In genomic region chr11:12174145-12175143, GRCh38 we compare ENCODE assay signal across 8 cellular contexts.
DNase-seq lines count a peak whose midpoint lies in the region; ATAC-seq, FAIRE-seq and TF ChIP-seq lines count a peak whose summit lies in the region.

No MANE protein-coding gene starts in this region.

- no peaks in the 10 kb centered on the region for H3K9me3 ChIP-seq in K562 (replicated peaks; ENCODE audit: control insufficient read depth, insufficient read depth, low read depth, low read length)
- H3K9me3 ChIP-seq in lower lobe of right lung = no peaks in the 10 kb centered on the region

- peak overlapping the region in 1 of 2 experiments; percentile 37; a peak in 2 of 4 replicates for H3K9ac ChIP-seq in K562 (ENCODE audit: insufficient read depth in 1 of 2, low read depth in 2 of 2, low read length in 2 of 2)

- POLR2A ChIA-PET in K562 (lab: Yijun Ruan, JAX) = interaction anchor here (2.4 kb wide), 1 partner anchor 8 kb away, joined by 8 read pairs; no protein-coding TSS in a partner anchor

- H3K4me1 ChIP-seq in K562 (replicated peaks in 1 of 2; ENCODE audit: control insufficient read depth in 2 of 2, insufficient read depth in 2 of 2, low read length in 2 of 2) = peaks cover 17 to 61% of the 10 kb centered on the region in 2 experiments
- peaks cover 43% of the 10 kb centered on the region for H3K4me1 ChIP-seq in lower lobe of right lung

- peak; percentile 48 for FAIRE-seq in GM12891 (lab: Jason Lieb, UNC)
- FAIRE-seq in K562 (lab: Jason Lieb, UNC) = no peak

- TF ChIP-seq CTCF in K562 (IDR thresholded peaks at IDR 0.05 in 2 of 3, conservative IDR thresholded peaks at IDR 0.05 in 1 of 3; ENCODE audit: insufficient read depth in 2 of 3, low read depth in 1 of 3, low read length in 3 of 3) (no peak), lower lobe of right lung (IDR thresholded peaks at IDR 0.05) (no peak)

- H3K79me2 ChIP-seq in K562 (ENCODE audit: control insufficient read depth, insufficient read depth, low read length) = peaks cover 24% of the 10 kb centered on the region; the same call in 2 of the 3 replicates

- intact Hi-C loops in K562 (cut with micrococcal nuclease) (no loop called here), lower lobe of right lung (cut with DNase I) (no loop called here)

- DNase-seq in GM12891 (ENCODE audit: insufficient read length, low spot score) (no peak), Kasumi-1 (lab: John Stamatoyannopoulos, UW) (peak; percentile 40 to 51), K562 (ENCODE audit: extremely low read depth in 1 of 4, low spot score in 3 of 4) (no peak), lower lobe of right lung (no peak), NCI-H82 (lab: John Stamatoyannopoulos, UW) (no peak), AG20443 (ENCODE audit: low spot score) (no peak)

- no TSS peak for BruUV-seq in K562 (replicated peaks; lab: Mats Ljungman, UMichigan)

- TF ChIP-seq POLR2A in GM12891 (IDR thresholded peaks at IDR 0.05; ENCODE audit: low read depth, low read length) (no peak), K562 (conservative IDR thresholded peaks at IDR 0.05) (no peak)

- H2AFZ ChIP-seq in K562 (ENCODE audit: low read depth, low read length) = peak overlapping the region; percentile 74

- H3K9me1 ChIP-seq in K562 (ENCODE audit: control insufficient read depth, insufficient read depth, low read length) = no peaks in the 10 kb centered on the region

- in situ Hi-C loops in K562 (cut with MboI) = no loop called here

- H4K20me1 ChIP-seq in K562 (replicated peaks; ENCODE audit: control insufficient read depth, insufficient read depth, low read length) = no peaks in the 10 kb centered on the region

- H3K27ac ChIP-seq in K562 (ENCODE audit: extremely low read depth, low read depth, low read length) = peak overlapping the region; percentile 71
- H3K27ac ChIP-seq in lower lobe of right lung = no peak overlapping the region

- H3K4me2 ChIP-seq in K562 (ENCODE audit: insufficient read depth, low read length) = peak overlapping the region; percentile 44

- H3K27me3 ChIP-seq in K562 (ENCODE audit: control insufficient read depth in 2 of 2, insufficient read depth in 2 of 2, low read length in 2 of 2) (no peaks in the 10 kb centered on the region), lower lobe of right lung (ENCODE audit: low read depth) (no peaks in the 10 kb centered on the region)

- CTCF ChIA-PET in K562 (lab: Yijun Ruan, JAX; ENCODE audit: low intra/inter-chr PET ratio) = interaction anchor here (0.6 kb wide), 1 partner anchor 140 kb away, joined by 3 read pairs; no protein-coding TSS in a partner anchor

- peak; percentile 38 for TF ChIP-seq EP300 in K562 (IDR thresholded peaks at IDR 0.05; ENCODE audit: low read length)

- H3K36me3 ChIP-seq in K562 (ENCODE audit: control insufficient read depth, insufficient read depth, low read length) = peaks cover 2% of the 10 kb centered on the region; the same call in 2 of the 3 replicates
- no peaks in the 10 kb centered on the region for H3K36me3 ChIP-seq in lower lobe of right lung

- 30% methylated on average over 4 of the region's 4 CpGs for WGBS in K562 (ENCODE audit: insufficient coverage, low coverage, missing lambda C conversion rate)

- H3K4me3 ChIP-seq in K562 (no peak overlapping the region), lower lobe of right lung (no peak overlapping the region)

- ATAC-seq in GM21717 (IDR thresholded peaks at IDR 0.05; ENCODE audit: unreplicated experiment) = peak; percentile 63
- no peak for ATAC-seq in K562
- no peak for ATAC-seq in HG03045 (IDR thresholded peaks at IDR 0.05; ENCODE audit: unreplicated experiment)
- no peak for ATAC-seq in lower lobe of right lung

- TF ChIP-seq RAD21 in K562 (CRISPR knock-in tag; conservative IDR thresholded peaks at IDR 0.05 in 1 of 2, IDR thresholded peaks at IDR 0.05 in 1 of 2) = no peak

TF ChIP-seq in GM12891, 5 proteins besides CTCF, POLR2A, EP300 and RAD21:
- TF ChIP-seq PAX5 (IDR thresholded peaks at IDR 0.05; ENCODE audit: insufficient read depth, low read length, severe bottlenecking) (no peak), POLR2AphosphoS5 (IDR thresholded peaks at IDR 0.05; ENCODE audit: low read depth, low read length) (no peak), TAF1 (IDR thresholded peaks at IDR 0.05; ENCODE audit: low read depth, low read length) (no peak), POU2F2 (IDR thresholded peaks at IDR 0.05; ENCODE audit: low read depth, low read length) (peak; percentile 62), SPI1 (IDR thresholded peaks at IDR 0.05; ENCODE audit: low read depth, low read length) (peak; percentile 55)

TF ChIP-seq in K562, 482 proteins besides CTCF, POLR2A, EP300 and RAD21 (continues in another document):
- TF ChIP-seq ATF3 (IDR thresholded peaks at IDR 0.05) = peak; percentile 49; the same call in 1 of the 2 replicates
- TF ChIP-seq ATF3 (CRISPR knock-in tag; conservative IDR thresholded peaks at IDR 0.05) = peak; percentile 70; the same call in 1 of the 2 replicates
- no peak for TF ChIP-seq ZNF280A (IDR thresholded peaks at IDR 0.05; ENCODE audit: low read depth, partially characterized antibody)
- no peak for TF ChIP-seq MLX (CRISPR knock-in tag; conservative IDR thresholded peaks at IDR 0.05)
- no peak for TF ChIP-seq NR1H2 (CRISPR knock-in tag; IDR thresholded peaks at IDR 0.05)
- no peak for TF ChIP-seq TFAM (CRISPR knock-in tag; conservative IDR thresholded peaks at IDR 0.05)
- 0 out of 2 replicates have a peak, but pooled peaks have one; percentile 39 for TF ChIP-seq CHAMP1 (IDR thresholded peaks at IDR 0.05)
- no peak for TF ChIP-seq ZNF445 (CRISPR knock-in tag; IDR thresholded peaks at IDR 0.05; ENCODE audit: low read depth)
- no peak for TF ChIP-seq ILK (tag; IDR thresholded peaks at IDR 0.05; ENCODE audit: borderline replicate concordance, low read depth)
- TF ChIP-seq RBM22 (IDR thresholded peaks at IDR 0.05; ENCODE audit: low read depth, low read length, poor library complexity, severe bottlenecking) = no peak
- no peak for TF ChIP-seq ZZZ3 (IDR thresholded peaks at IDR 0.05)
- TF ChIP-seq RFX5 (IDR thresholded peaks at IDR 0.05; ENCODE audit: low read depth, low read length) = no peak
- TF ChIP-seq PTBP1 (IDR thresholded peaks at IDR 0.05; ENCODE audit: low read depth, low read length) = no peak
- no peak for TF ChIP-seq HOMEZ (CRISPR knock-in tag; IDR thresholded peaks at IDR 0.05)

Comparison
In these comparisons a context has a peak if more than half of its experiments do, and no peak if none do; other contexts are left out.
1. DNase-seq: peak in Kasumi-1 (2 of 2); none in GM12891 (single experiment), K562 (0 of 4), lower lobe of right lung (single experiment), NCI-H82 (single experiment) and AG20443 (single experiment).